1 cellular context compared by ENCODE assay signal in the genomic region with DNA sequence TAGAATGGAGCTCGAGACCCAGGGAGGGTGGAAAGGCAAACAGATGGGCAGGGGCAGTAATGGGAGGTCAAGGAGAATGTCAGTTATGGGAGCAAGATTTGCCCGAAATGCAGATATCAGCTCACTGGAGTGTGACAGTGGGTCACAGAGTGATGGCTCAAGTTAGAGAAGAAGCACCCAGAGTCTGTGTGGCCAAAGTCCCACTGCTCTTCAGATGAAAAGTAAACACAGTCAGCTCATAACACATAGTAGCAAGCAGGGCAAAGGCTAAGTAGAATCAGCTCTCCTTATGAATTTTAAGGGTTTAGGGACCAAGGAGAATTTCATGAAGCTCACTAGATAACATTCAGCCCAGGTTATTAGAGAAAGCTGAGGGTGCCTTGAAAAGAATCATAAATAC.
TF ChIP-seq lines count a peak whose summit lies in the region.

No MANE protein-coding gene starts in this region.

TF ChIP-seq in HepG2, 621 proteins besides CTCF, POLR2A, EP300 and RAD21:
- TF ChIP-seq ZSCAN20 (CRISPR knock-in tag; IDR thresholded peaks at IDR 0.05; ENCODE audit: borderline replicate concordance) = no peak
- no peak for TF ChIP-seq AKAP8 (CRISPR knock-in tag; IDR thresholded peaks at IDR 0.05)
- no peak for TF ChIP-seq ZBTB3 (CRISPR knock-in tag; IDR thresholded peaks at IDR 0.05; ENCODE audit: borderline replicate concordance, low read depth)
- no peak for TF ChIP-seq ZNF451 (CRISPR knock-in tag; IDR thresholded peaks at IDR 0.05)
- no peak for TF ChIP-seq ZNF7 (CRISPR knock-in tag; IDR thresholded peaks at IDR 0.05)
- 0 out of 2 replicates have a peak, but pooled peaks have one; percentile 16 for TF ChIP-seq PPARG (CRISPR knock-in tag; conservative IDR thresholded peaks at IDR 0.05)
- TF ChIP-seq, protein P1, sequence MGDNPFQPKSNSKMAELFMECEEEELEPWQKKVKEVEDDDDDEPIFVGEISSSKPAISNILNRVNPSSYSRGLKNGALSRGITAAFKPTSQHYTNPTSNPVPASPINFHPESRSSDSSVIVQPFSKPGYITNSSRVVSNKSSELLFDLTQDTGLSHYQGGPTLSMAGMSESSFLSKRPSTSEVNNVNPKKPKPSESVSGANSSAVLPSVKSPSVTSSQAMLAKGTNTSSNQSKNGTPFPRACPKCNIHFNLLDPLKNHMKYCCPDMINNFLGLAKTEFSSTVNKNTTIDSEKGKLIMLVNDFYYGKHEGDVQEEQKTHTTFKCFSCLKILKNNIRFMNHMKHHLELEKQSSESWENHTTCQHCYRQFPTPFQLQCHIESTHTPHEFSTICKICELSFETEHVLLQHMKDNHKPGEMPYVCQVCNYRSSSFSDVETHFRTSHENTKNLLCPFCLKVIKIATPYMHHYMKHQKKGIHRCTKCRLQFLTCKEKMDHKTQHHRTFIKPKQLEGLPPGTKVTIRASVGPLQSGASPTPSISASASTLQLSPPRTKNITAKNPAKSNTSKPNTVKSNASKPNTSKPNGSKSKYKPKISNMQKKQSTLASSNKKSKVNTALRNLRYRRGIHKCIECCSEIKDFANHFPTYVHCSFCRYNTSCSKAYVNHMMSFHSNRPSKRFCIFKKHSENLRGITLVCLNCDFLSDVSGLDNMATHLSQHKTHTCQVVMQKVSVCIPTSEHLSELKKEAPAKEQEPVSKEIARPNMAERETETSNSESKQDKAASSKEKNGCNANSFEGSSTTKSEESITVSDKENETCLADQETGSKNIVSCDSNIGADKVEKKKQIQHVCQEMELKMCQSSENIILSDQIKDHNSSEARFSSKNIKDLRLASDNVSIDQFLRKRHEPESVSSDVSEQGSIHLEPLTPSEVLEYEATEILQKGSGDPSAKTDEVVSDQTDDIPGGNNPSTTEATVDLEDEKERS (CRISPR knock-in tag; IDR thresholded peaks at IDR 0.05) = no peak
- TF ChIP-seq HNF4A (CRISPR knock-in tag; IDR thresholded peaks at IDR 0.05) = peak; percentile 27; the same call in 1 of the 2 replicates
- TF ChIP-seq KMT2B (CRISPR knock-in tag; IDR thresholded peaks at IDR 0.05) = no peak
- TF ChIP-seq MTA1 (CRISPR knock-in tag; IDR thresholded peaks at IDR 0.05; ENCODE audit: borderline replicate concordance) = no peak
